Comparison of ENCODE assay signal across 9 cellular contexts in the genomic region with DNA sequence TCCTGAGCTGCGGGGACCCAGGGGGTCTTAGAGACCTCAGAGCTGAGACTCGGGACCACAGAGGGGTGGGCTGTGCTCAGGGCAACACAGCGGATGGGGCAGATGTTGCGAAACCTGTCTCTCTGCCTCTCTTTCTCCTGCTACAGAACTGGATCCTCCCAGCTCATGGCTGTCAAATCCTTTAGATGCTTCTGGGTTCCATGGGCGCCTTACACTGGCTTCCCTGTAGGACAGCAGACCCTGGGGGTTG.
DNase-seq lines count a peak whose midpoint lies in the region; ATAC-seq and TF ChIP-seq lines count a peak whose summit lies in the region.
"Had no signal": no experiment of that assay in that cellular context is flagged by ENCODE, and none has a peak within 500 bp of the region (broad histone marks: within the 10 kb centered on the region; RNA-seq: fewer than 3 reads in every experiment).

No MANE protein-coding gene starts in this region.

- 0 out of 2 replicates have a peak, but pooled peaks cover 3% of the 10 kb centered on the region for H3K79me2 ChIP-seq in OCI-LY1 (ENCODE audit: insufficient read depth, low read length)

- DNase-seq in endothelial cell (ENCODE audit: low spot score): no peak
- DNase-seq in osteocyte (ENCODE audit: extremely low spot score, unreplicated experiment): no peak
- no peak for DNase-seq in HuH-7 (ENCODE audit: low spot score)
- no peak for DNase-seq in GM13977 (ENCODE audit: low spot score)
- no peak for DNase-seq in head of caudate nucleus

- H3K4me1 ChIP-seq in BLaER1: peaks cover 100% of the 10 kb centered on the region
- H3K4me1 ChIP-seq in OCI-LY1 (ENCODE audit: insufficient read depth, low read length, severe bottlenecking): peaks cover 100% of the 10 kb centered on the region

- H4K20me1 ChIP-seq in BLaER1: peaks cover 26% of the 10 kb centered on the region
- H4K20me1 ChIP-seq in OCI-LY1 (ENCODE audit: insufficient read depth, low read length): no peaks in the 10 kb centered on the region

- peak overlapping the region; percentile 99 for H3K4me2 ChIP-seq in BLaER1
- peak overlapping the region; percentile 54 for H3K4me2 ChIP-seq in OCI-LY1 (ENCODE audit: low read length)

- intact Hi-C loops in head of caudate nucleus (cut with DNase I): loop anchor here (5.0 kb wide), 1 partner anchor 97 kb away; no protein-coding TSS in a partner anchor

- H3K27me3 Mint-ChIP-seq in endothelial cell (ENCODE audit: unreplicated experiment) (peaks cover 22% of the 10 kb centered on the region), osteocyte (ENCODE audit: unreplicated experiment) (no peaks in the 10 kb centered on the region)
- H3K27me3 Mint-ChIP-seq: stimulated activated naive CD8-positive, alpha-beta T cell treated with anti-CD3 and anti-CD28 coated beads, Interleukin-15, amount 100 ng/mL, for 72 hours had no signal

- in situ Hi-C loops in GM13977 (cut with MboI; ENCODE audit: low pct_unique_long_range_greater_than_20kb, low sequenced_read_pairs, unreplicated experiment): loop anchor here (10.0 kb wide), 1 partner anchor 65 kb away; no protein-coding TSS in a partner anchor

- no peak overlapping the region for H2AFZ ChIP-seq in OCI-LY1 (ENCODE audit: low read length)

- H3K4me3 ChIP-seq in BLaER1 (peak overlapping the region; percentile 49), OCI-LY1 (ENCODE audit: low read depth, low read length, poor library complexity, severe bottlenecking) (peak overlapping the region; percentile 26)

- peak overlapping the region; percentile 64 for H3K4me3 Mint-ChIP-seq in endothelial cell (ENCODE audit: unreplicated experiment)
- no peak overlapping the region for H3K4me3 Mint-ChIP-seq in osteocyte (ENCODE audit: unreplicated experiment)

- H3F3A ChIP-seq in OCI-LY1 (ENCODE audit: insufficient read depth, low read length): no peaks in the 10 kb centered on the region

- no peak overlapping the region for H3K27ac Mint-ChIP-seq in endothelial cell (ENCODE audit: unreplicated experiment)
- H3K27ac Mint-ChIP-seq in osteocyte (ENCODE audit: unreplicated experiment): peak overlapping the region; percentile 84

- H3K4me1 Mint-ChIP-seq in endothelial cell (ENCODE audit: unreplicated experiment) (peaks cover 70% of the 10 kb centered on the region), osteocyte (ENCODE audit: unreplicated experiment) (peaks cover 95% of the 10 kb centered on the region)

- no peak for TF ChIP-seq CTCF in OCI-LY1 (IDR thresholded peaks at IDR 0.05; ENCODE audit: low read length)
- TF ChIP-seq CTCF in endothelial cell (IDR thresholded peaks at IDR 0.05; ENCODE audit: unreplicated experiment): no peak
- TF ChIP-seq CTCF in osteocyte (IDR thresholded peaks at IDR 0.05): no peak
- no peak for TF ChIP-seq CTCF in GM13977 (IDR thresholded peaks at IDR 0.05; ENCODE audit: extremely low read depth, insufficient read depth, missing control alignments)

- H3K27ac ChIP-seq in BLaER1: peak overlapping the region; percentile 99
- H3K27ac ChIP-seq in OCI-LY1 (ENCODE audit: low read depth, low read length, poor library complexity, severe bottlenecking): peak overlapping the region; percentile 99

- peaks cover 4% of the 10 kb centered on the region for H3K36me3 Mint-ChIP-seq in endothelial cell (ENCODE audit: low read depth, unreplicated experiment)
- no peaks in the 10 kb centered on the region for H3K36me3 Mint-ChIP-seq in osteocyte (ENCODE audit: unreplicated experiment)

- H3K9ac ChIP-seq in BLaER1 (peak overlapping the region; percentile 67), OCI-LY1 (ENCODE audit: low read length) (peak overlapping the region; percentile 56; the same call in 1 of the 2 replicates)

- H3K27me3 ChIP-seq in BLaER1 (no peaks in the 10 kb centered on the region), OCI-LY1 (ENCODE audit: insufficient read depth, low read length) (no peaks in the 10 kb centered on the region)

- H3K9me3 Mint-ChIP-seq in endothelial cell (ENCODE audit: unreplicated experiment): no peaks in the 10 kb centered on the region
- H3K9me3 Mint-ChIP-seq in osteocyte (ENCODE audit: unreplicated experiment): no peaks in the 10 kb centered on the region
- H3K9me3 Mint-ChIP-seq: stimulated activated naive CD8-positive, alpha-beta T cell treated with anti-CD3 and anti-CD28 coated beads, Interleukin-15, amount 100 ng/mL, for 72 hours had no signal

- no peak for ATAC-seq in HG03457 (IDR thresholded peaks at IDR 0.05; ENCODE audit: unreplicated experiment)
- ATAC-seq: stimulated activated naive CD8-positive, alpha-beta T cell treated with anti-CD3 and anti-CD28 coated beads, Interleukin-15, amount 100 ng/mL, for 72 hours had no signal

- H3K9me3 ChIP-seq in BLaER1 (no peaks in the 10 kb centered on the region), OCI-LY1 (ENCODE audit: low read length) (no peaks in the 10 kb centered on the region)

- no peaks in the 10 kb centered on the region for H3K9me2 ChIP-seq in OCI-LY1 (ENCODE audit: low read depth, low read length)

- H3K36me3 ChIP-seq in BLaER1 (no peaks in the 10 kb centered on the region), OCI-LY1 (ENCODE audit: insufficient read depth, low read length) (peaks cover 8% of the 10 kb centered on the region; the same call in 1 of the 2 replicates)
